Comparison of ENCODE assay signal across 24 cellular contexts in genomic region chr10:131143425-131144165, GRCh38.
"Had no signal": no experiment of that assay in that cellular context is flagged by ENCODE, and none has a peak within 500 bp of the region (broad histone marks: within the 10 kb centered on the region; RNA-seq: fewer than 3 reads in every experiment).

No MANE protein-coding gene starts in this region.

- ATAC-seq: activated CD4-positive, alpha-beta T cell treated with anti-CD3 and anti-CD28 coated beads for 36 hours; body of pancreas; gastrocnemius medialis; left colon; naive thymus-derived CD8-positive, alpha-beta T cell; right lobe of liver; stimulated activated memory B cell treated with anti-CD40 and anti-IgM and Interleukin-4, amounts not matched to agents 10 μg/mL and 1 μg/mL and 100 μg/mL, for 72 hours; stimulated activated naive CD8-positive, alpha-beta T cell treated with anti-CD3 and anti-CD28 coated beads, Interleukin-15, amount 100 ng/mL, for 72 hours had no signal

- H3K36me3 ChIP-seq: adrenal gland, gastrocnemius medialis, neural progenitor cell, right lobe of liver, upper lobe of left lung had no signal

- H3K27ac ChIP-seq: adrenal gland, body of pancreas, gastrocnemius medialis, neural progenitor cell, right lobe of liver, skin epidermis, upper lobe of left lung had no signal

- H3K9me3 ChIP-seq: adrenal gland, body of pancreas, gastrocnemius medialis, right lobe of liver, upper lobe of left lung had no signal

- H3K27me3 ChIP-seq: adrenal gland, body of pancreas, neural progenitor cell, right lobe of liver, upper lobe of left lung had no signal

- H3K4me3 ChIP-seq: adrenal gland, body of pancreas, gastrocnemius medialis, neural progenitor cell, right lobe of liver, skin epidermis, upper lobe of left lung had no signal

- DNase-seq: activated CD4-positive, alpha-beta T cell treated with anti-CD3 and anti-CD28 coated beads for 36 hours; activated CD4-positive, CD25-positive, alpha-beta regulatory T cell; activated effector memory CD4-positive, alpha-beta T cell treated with anti-CD3 and anti-CD28 coated beads, Interleukin-2, amount 50 U/mL, for 16 hours; activated naive CD4-positive, alpha-beta T cell treated with anti-CD3 and anti-CD28 coated beads for 36 hours; activated naive CD8-positive, alpha-beta T cell treated with anti-CD3 and anti-CD28 coated beads for 36 hours; adrenal gland; body of pancreas; dermis blood vessel endothelial cell; effector CD8-positive, alpha-beta T cell; gastrocnemius medialis; hippocampal formation; left colon; mesenchymal stem cell; naive thymus-derived CD8-positive, alpha-beta T cell; right lobe of liver; stimulated activated CD4-positive, alpha-beta T cell treated with anti-CD3 and anti-CD28 coated beads, Interleukin-4, amount 100 ng/mL, for 4 hours; stimulated activated CD8-positive, alpha-beta memory T cell treated with anti-CD3 and anti-CD28 coated beads, Interleukin-4, amount 100 ng/mL, for 48 hours; stimulated activated naive CD8-positive, alpha-beta T cell treated with anti-CD3 and anti-CD28 coated beads, Interleukin-15, amount 100 ng/mL, for 72 hours; substantia nigra; T-helper 1 cell; upper lobe of left lung had no signal

- H3K4me1 ChIP-seq: adrenal gland, right lobe of liver, upper lobe of left lung had no signal
